ENCODE assay signal across 8 cellular contexts in the genomic region with DNA sequence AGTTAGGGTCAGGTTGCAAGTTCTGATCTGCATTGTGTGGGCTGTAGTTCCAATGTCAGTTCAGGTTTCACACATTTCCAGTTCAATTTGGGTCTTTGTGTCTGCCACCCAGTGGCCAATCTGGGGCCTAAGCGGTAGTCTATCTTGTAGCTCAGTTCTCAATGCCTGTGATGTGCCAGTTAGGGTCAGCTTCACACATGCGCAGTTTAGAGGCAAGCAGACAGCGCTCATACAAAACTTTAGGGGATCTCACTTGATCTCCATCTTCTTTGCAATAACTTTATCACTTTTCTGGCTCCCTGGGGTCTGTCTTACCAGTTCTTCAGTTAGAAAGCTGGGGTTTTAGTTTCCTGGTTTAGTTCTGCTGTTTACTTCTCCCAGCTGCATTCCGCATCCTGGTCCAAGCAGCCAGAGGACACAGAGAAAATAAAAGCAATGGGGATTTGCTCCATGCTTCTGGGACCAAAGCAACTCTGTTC. TPM values are rescaled to one million over a fixed set of nuclear protein-coding genes. Genes with fewer than 3 reads are reported as not detected.
A peak's percentile ranks its signal among the peaks of the same experiment; 100 is the strongest.
DNase-seq lines count a peak whose midpoint lies in the region; ATAC-seq and TF ChIP-seq lines count a peak whose summit lies in the region.

No MANE protein-coding gene starts in this region.

- H3K36me3 ChIP-seq in lung (ENCODE audit: control insufficient read depth in 2 of 2, insufficient read depth in 2 of 2, low read length in 2 of 2), result peaks cover 0 to 1% of the 10 kb centered on the region in 2 donors

- no peak overlapping the region for H3K4me3 ChIP-seq in lung

- DNase-seq in AG20443 (ENCODE audit: low spot score) (peak; percentile 92), NCI-H524 treated with DMSO at 0.1 percent for 48 hours (lab: John Stamatoyannopoulos, UW) (peak; percentile 63), lung (ENCODE audit: low spot score) (peak; percentile 73)
- DNase-seq in activated CD4-positive, alpha-beta T cell treated with anti-CD3 and anti-CD28 coated beads, Interleukin-2, amount 50 U/mL, for 4 hours, result peak; percentile 50 to 59
- peak; percentile 35 for DNase-seq in effector CD4-positive, alpha-beta T cell
- DNase-seq in stimulated activated CD8-positive, alpha-beta memory T cell treated with anti-CD3 and anti-CD28 coated beads, Interleukin-12 subunit alpha, Interleukin-12 subunit beta, amount 100 ng/mL, for 4 hours (ENCODE audit: low read depth), result peak; percentile 26

- H3K27ac ChIP-seq in lung (ENCODE audit: low read depth in 1 of 2, low read length in 1 of 2), result no peak overlapping the region

- peaks cover 4 to 5% of the 10 kb centered on the region in 2 donors for H3K9me3 ChIP-seq in lung (ENCODE audit: control insufficient read depth in 2 of 2, insufficient read depth in 1 of 2, low read length in 1 of 2)

- WGBS in lung, 2 donors, result 30 to 33% methylated on average over 4 of the region's 4 CpGs

- TF ChIP-seq CTCF in lung (IDR thresholded peaks at IDR 0.05; ENCODE audit: control extremely low read depth, extremely low read depth), result peak; percentile 76

- ATAC-seq in GM19035 (IDR thresholded peaks at IDR 0.05; ENCODE audit: unreplicated experiment) (peak; percentile 100), HG03280 (IDR thresholded peaks at IDR 0.05; ENCODE audit: unreplicated experiment) (peak; percentile 100), lung (ENCODE audit: insufficient read depth, low FRiP score) (no peak)

- peaks cover 0 to 1% of the 10 kb centered on the region in 2 donors for H3K4me1 ChIP-seq in lung (ENCODE audit: control insufficient read depth in 2 of 2, insufficient read depth in 2 of 2, low read length in 2 of 2)

- H3K27me3 ChIP-seq in lung (ENCODE audit: control insufficient read depth, insufficient read depth), result no peaks in the 10 kb centered on the region

RNA-seq across cellular contexts. Expression of gene ZNF24, which starts 11.0 kb away (rescaled TPM):
- total RNA-seq in lung, result 10 to 100 TPM; 45.5 to 67.9 TPM
- polyA plus RNA-seq in lung, result 10 to 100 TPM; 14.3 to 17.9 TPM

RNA-seq across cellular contexts. Expression of gene ZNF396, which starts 22.0 kb away (rescaled TPM):
- 1 to 10 TPM; 6.3 to 6.7 TPM for total RNA-seq in lung
- polyA plus RNA-seq in lung, result 1 to 10 TPM; 2.4 to 2.7 TPM

Comparison
In these comparisons a context has a peak if more than half of its experiments do, and no peak if none do; other contexts are left out.
1. DNase-seq: peak in every context shown above with its lines; median percentile 92 in AG20443; 73 in lung; 63 in NCI-H524 treated with DMSO at 0.1 percent for 48 hours; 54 in activated CD4-positive, alpha-beta T cell treated with anti-CD3 and anti-CD28 coated beads, Interleukin-2, amount 50 U/mL, for 4 hours; 35 in effector CD4-positive, alpha-beta T cell; 26 in stimulated activated CD8-positive, alpha-beta memory T cell treated with anti-CD3 and anti-CD28 coated beads, Interleukin-12 subunit alpha, Interleukin-12 subunit beta, amount 100 ng/mL, for 4 hours.